Comparison of ENCODE assay signal across 9 cellular contexts in genomic region chr5:107519900-107520354, GRCh38.
DNase-seq lines count a peak whose midpoint lies in the region; ATAC-seq, FAIRE-seq and TF ChIP-seq lines count a peak whose summit lies in the region.
"Had no signal": no experiment of that assay in that cellular context is flagged by ENCODE, and none has a peak within 500 bp of the region (broad histone marks: within the 10 kb centered on the region; RNA-seq: fewer than 3 reads in every experiment).

No MANE protein-coding gene starts in this region.

- H3K27me3 ChIP-seq in CD4-positive, alpha-beta T cell (ENCODE audit: control insufficient read depth, insufficient read depth, low read length), result no peaks in the 10 kb centered on the region

- H3K4me3 ChIP-seq in astrocyte of the spinal cord (ENCODE audit: low read depth, low read length), result no peak overlapping the region
- H3K4me3 ChIP-seq: lung had no signal

- TF ChIP-seq POLR2A in GM12892 (IDR thresholded peaks at IDR 0.05; ENCODE audit: low read depth, low read length), result no peak
- TF ChIP-seq POLR2A in H54 (IDR thresholded peaks at IDR 0.05; ENCODE audit: low read depth, low read length), result no peak

- no peak for DNase-seq in GM12892 (ENCODE audit: insufficient read length)
- peak; percentile 34 for DNase-seq in astrocyte of the spinal cord (ENCODE audit: low read depth, low spot score)
- DNase-seq in lung microvascular endothelial cell (ENCODE audit: low read depth in 2 of 2), result peak; percentile 48 to 64
- DNase-seq in NCI-H1092 (lab: John Stamatoyannopoulos, UW), result no peak
- DNase-seq in CD4-positive, alpha-beta T cell, result no peak
- DNase-seq in H54 (ENCODE audit: insufficient read length, low spot score), result no peak
- DNase-seq in HUDEP-2 (lab: John Stamatoyannopoulos, UW; ENCODE audit: unreplicated experiment in 76 of 76), result no peak

- no peak for TF ChIP-seq CTCF in astrocyte of the spinal cord (IDR thresholded peaks at IDR 0.05; ENCODE audit: low read depth, low read length)
- TF ChIP-seq CTCF in CD4-positive, alpha-beta T cell (IDR thresholded peaks at IDR 0.05), result no peak

- in situ Hi-C loops in astrocyte of the spinal cord (cut with HindIII; ENCODE audit: low sequenced_read_pairs), result no loop called here

- H3K27ac Mint-ChIP-seq in CD4-positive, alpha-beta T cell, result no peak overlapping the region

- H3K27ac ChIP-seq in CD4-positive, alpha-beta T cell (ENCODE audit: low read depth, low read length), result no peak overlapping the region

- H3K27me3 Mint-ChIP-seq in CD4-positive, alpha-beta T cell, result no peaks in the 10 kb centered on the region

- H3K9me3 ChIP-seq in CD4-positive, alpha-beta T cell (ENCODE audit: control insufficient read depth, low read length), result no peaks in the 10 kb centered on the region

- H3K9me3 Mint-ChIP-seq in CD4-positive, alpha-beta T cell, result no peaks in the 10 kb centered on the region

- POLR2A ChIA-PET in CD4-positive, alpha-beta T cell (lab: Charles Lee), result no interaction called here

- FAIRE-seq in GM12892 (lab: Jason Lieb, UNC) (peak; percentile 80), H54 (lab: Jason Lieb, UNC) (no peak)

- H3K4me3 Mint-ChIP-seq in CD4-positive, alpha-beta T cell, result no peak overlapping the region

- CTCF ChIA-PET in CD4-positive, alpha-beta T cell (lab: Charles Lee), result no interaction called here

- H3K36me3 Mint-ChIP-seq in CD4-positive, alpha-beta T cell (ENCODE audit: low read depth), result no peaks in the 10 kb centered on the region

- intact Hi-C loops in CD4-positive, alpha-beta T cell (cut with DNase I, micrococcal nuclease), result no loop called here

- ATAC-seq in HG03342 (IDR thresholded peaks at IDR 0.05; ENCODE audit: unreplicated experiment), result peak; percentile 45
- ATAC-seq in CD4-positive, alpha-beta T cell (ENCODE audit: poor library complexity), result no peak

- no peaks in the 10 kb centered on the region for H3K4me1 Mint-ChIP-seq in CD4-positive, alpha-beta T cell (ENCODE audit: low read depth)

Comparison
In these comparisons a context has a peak if more than half of its experiments do, and no peak if none do; other contexts are left out.
1. DNase-seq: peak in astrocyte of the spinal cord (single experiment) and lung microvascular endothelial cell (2 of 2); none in GM12892 (single experiment), NCI-H1092 (single experiment), CD4-positive, alpha-beta T cell (0 of 10), H54 (single experiment) and HUDEP-2 (0 of 76).